ENCODE assay signal across 14 cellular contexts in the genomic region with DNA sequence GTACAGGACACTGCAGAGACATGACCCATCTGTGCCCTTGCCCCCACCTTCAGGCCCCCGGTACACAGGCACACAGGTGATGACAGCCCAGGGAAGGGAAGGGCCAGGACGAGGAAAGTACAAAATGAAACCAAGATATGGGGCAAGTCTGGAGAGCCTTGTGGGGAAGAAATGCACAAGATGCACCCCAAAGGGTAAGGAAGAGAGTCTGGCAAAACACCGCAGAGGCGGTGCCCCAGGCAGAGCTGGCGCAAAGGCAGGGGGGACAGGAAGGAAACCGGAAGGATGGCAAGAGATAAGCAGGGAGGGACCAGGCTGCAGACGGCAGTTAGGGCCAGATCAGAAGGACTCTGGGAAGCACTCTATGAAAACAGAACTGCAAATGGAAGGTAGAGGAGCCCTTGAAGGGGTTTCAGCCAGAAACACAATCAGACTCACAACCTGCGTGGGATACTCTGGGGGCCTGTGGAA.
A peak's percentile ranks its signal among the peaks of the same experiment; 100 is the strongest.
DNase-seq lines count a peak whose midpoint lies in the region; ATAC-seq and TF ChIP-seq lines count a peak whose summit lies in the region.
"Had no signal": no experiment of that assay in that cellular context is flagged by ENCODE, and none has a peak within 500 bp of the region (broad histone marks: within the 10 kb centered on the region; RNA-seq: fewer than 3 reads in every experiment).

No MANE protein-coding gene starts in this region.

- peak overlapping the region; percentile 51 for H3K4me3 Mint-ChIP-seq in activated naive CD4-positive, alpha-beta T cell treated with anti-CD3 and anti-CD28 coated beads, Interleukin-2, amount 50 U/mL, for 24 hours
- peak overlapping the region; percentile 27 for H3K4me3 Mint-ChIP-seq in stimulated activated effector memory CD8-positive, alpha-beta T cell treated with anti-CD3 and anti-CD28 coated beads, Interleukin-12 subunit alpha, Interleukin-12 subunit beta, amount 100 ng/mL, for 72 hours
- H3K4me3 Mint-ChIP-seq: B cell, nephron had no signal

- no peaks in the 10 kb centered on the region for H3K9me3 Mint-ChIP-seq in activated naive CD4-positive, alpha-beta T cell treated with anti-CD3 and anti-CD28 coated beads, Interleukin-2, amount 50 U/mL, for 24 hours
- H3K9me3 Mint-ChIP-seq in stimulated activated effector memory CD8-positive, alpha-beta T cell treated with anti-CD3 and anti-CD28 coated beads, Interleukin-12 subunit alpha, Interleukin-12 subunit beta, amount 100 ng/mL, for 72 hours, result no peaks in the 10 kb centered on the region
- H3K9me3 Mint-ChIP-seq: nephron had no signal

- no peak for TF ChIP-seq CTCF in NB4 (IDR thresholded peaks at IDR 0.05; ENCODE audit: low read depth, low read length)

- no peak for DNase-seq in activated naive CD4-positive, alpha-beta T cell (lab: John Stamatoyannopoulos, UW)
- DNase-seq in NB4 (ENCODE audit: low read depth) (peak; percentile 79), dermis blood vessel endothelial cell (peak; percentile 35)
- DNase-seq in stimulated activated effector memory CD8-positive, alpha-beta T cell treated with anti-CD3 and anti-CD28 coated beads, Interleukin-12 subunit alpha, Interleukin-12 subunit beta, amount 100 ng/mL, for 72 hours (ENCODE audit: low spot score in 2 of 2), result no peak
- DNase-seq in stimulated activated CD4-positive, alpha-beta T cell treated with anti-CD3 and anti-CD28 coated beads, Interleukin-2, amount 100 ng/mL, for 24 hours, result no peak
- DNase-seq: activated CD8-positive, alpha-beta memory T cell treated with anti-CD3 and anti-CD28 coated beads, Interleukin-2, amount 50 U/mL, for 4 hours; NCI-H1092 treated with DMSO at 0.1 percent for 48 hours; NCI-H82; SW 1271 had no signal

- H3K27ac Mint-ChIP-seq in activated naive CD4-positive, alpha-beta T cell treated with anti-CD3 and anti-CD28 coated beads, Interleukin-2, amount 50 U/mL, for 24 hours, result peak overlapping the region; percentile 79
- peak overlapping the region; percentile 81 for H3K27ac Mint-ChIP-seq in stimulated activated effector memory CD8-positive, alpha-beta T cell treated with anti-CD3 and anti-CD28 coated beads, Interleukin-12 subunit alpha, Interleukin-12 subunit beta, amount 100 ng/mL, for 72 hours
- H3K27ac Mint-ChIP-seq: B cell, nephron had no signal

- H3K4me3 ChIP-seq in NB4 (ENCODE audit: low read depth, low read length), result peak overlapping the region; percentile 2

- no peaks in the 10 kb centered on the region for H3K27me3 Mint-ChIP-seq in activated naive CD4-positive, alpha-beta T cell treated with anti-CD3 and anti-CD28 coated beads, Interleukin-2, amount 50 U/mL, for 24 hours
- H3K27me3 Mint-ChIP-seq: B cell had no signal

- no peak for TF ChIP-seq POLR2A in NB4 (IDR thresholded peaks at IDR 0.05; ENCODE audit: extremely low read depth, insufficient read length)
- no peak for TF ChIP-seq POLR2A in GM18505 (IDR thresholded peaks at IDR 0.05; ENCODE audit: borderline replicate concordance, extremely low read depth, insufficient read depth, insufficient read length)

- H3K36me3 Mint-ChIP-seq in activated naive CD4-positive, alpha-beta T cell treated with anti-CD3 and anti-CD28 coated beads, Interleukin-2, amount 50 U/mL, for 24 hours, result peaks cover 5% of the 10 kb centered on the region
- H3K36me3 Mint-ChIP-seq in stimulated activated effector memory CD8-positive, alpha-beta T cell treated with anti-CD3 and anti-CD28 coated beads, Interleukin-12 subunit alpha, Interleukin-12 subunit beta, amount 100 ng/mL, for 72 hours, result no peaks in the 10 kb centered on the region

- no peak for ATAC-seq in stimulated activated effector memory CD8-positive, alpha-beta T cell treated with anti-CD3 and anti-CD28 coated beads, Interleukin-12 subunit alpha, Interleukin-12 subunit beta, amount 100 ng/mL, for 72 hours
- no peak for ATAC-seq in GM18505 (IDR thresholded peaks at IDR 0.05; ENCODE audit: unreplicated experiment)
- no peak for ATAC-seq in GM21423 (IDR thresholded peaks at IDR 0.05; ENCODE audit: unreplicated experiment)

- H3K4me1 Mint-ChIP-seq in activated naive CD4-positive, alpha-beta T cell treated with anti-CD3 and anti-CD28 coated beads, Interleukin-2, amount 50 U/mL, for 24 hours, result peaks cover 14% of the 10 kb centered on the region
- H3K4me1 Mint-ChIP-seq in stimulated activated effector memory CD8-positive, alpha-beta T cell treated with anti-CD3 and anti-CD28 coated beads, Interleukin-12 subunit alpha, Interleukin-12 subunit beta, amount 100 ng/mL, for 72 hours, result peaks cover 16% of the 10 kb centered on the region

Comparison
In these comparisons a context has a peak if more than half of its experiments do, and no peak if none do; other contexts are left out.
1. DNase-seq: peak in NB4 (single experiment) and dermis blood vessel endothelial cell (single experiment); none in activated naive CD4-positive, alpha-beta T cell (0 of 4), stimulated activated effector memory CD8-positive, alpha-beta T cell treated with anti-CD3 and anti-CD28 coated beads, Interleukin-12 subunit alpha, Interleukin-12 subunit beta, amount 100 ng/mL, for 72 hours (0 of 2) and stimulated activated CD4-positive, alpha-beta T cell treated with anti-CD3 and anti-CD28 coated beads, Interleukin-2, amount 100 ng/mL, for 24 hours (0 of 2).